Comparison of ENCODE assay signal across 9 cellular contexts in the genomic region with DNA sequence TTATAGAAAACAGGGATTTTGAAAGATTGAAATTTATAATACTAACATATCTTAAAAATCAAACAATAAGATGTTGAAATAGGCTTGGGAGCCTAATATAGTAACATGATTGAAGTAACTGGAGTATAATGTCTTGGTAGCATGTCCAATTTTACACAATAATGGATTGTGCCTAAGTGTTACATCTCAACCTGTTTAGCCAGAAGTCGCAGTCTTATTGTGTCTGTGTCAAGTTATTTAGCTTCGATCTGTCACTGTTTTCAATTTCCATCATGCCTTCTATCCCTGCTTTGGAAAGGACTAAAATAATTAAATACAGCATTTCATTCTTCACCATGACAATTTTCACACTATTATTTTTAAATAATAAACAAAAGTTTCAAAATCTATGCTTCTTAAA.
"Had no signal": no experiment of that assay in that cellular context is flagged by ENCODE, and none has a peak within 500 bp of the region (broad histone marks: within the 10 kb centered on the region; RNA-seq: fewer than 3 reads in every experiment).

No MANE protein-coding gene starts in this region.

- H3K4me2 ChIP-seq: GM23338 had no signal

- H3K36me3 ChIP-seq: HAP-1 had no signal

- H3K4me3 ChIP-seq: GM23338, HAP-1, K562 had no signal

- H2AFZ ChIP-seq: GM23338 had no signal

- FAIRE-seq: H1, HTR-8/SVneo, K562 had no signal

- DNase-seq: H7, HFFc6, IMR-90 had no signal

- H3K4me1 ChIP-seq: HAP-1 had no signal

- H3K9me3 ChIP-seq: HAP-1 had no signal

- H3K27ac ChIP-seq: HL-60 had no signal
